13 cellular contexts compared by ENCODE assay signal in genomic region chr4:151700566-151701316, GRCh38.
"Had no signal": no experiment of that assay in that cellular context is flagged by ENCODE, and none has a peak within 500 bp of the region (broad histone marks: within the 10 kb centered on the region; RNA-seq: fewer than 3 reads in every experiment).

No MANE protein-coding gene starts in this region.

- H3K27me3 Mint-ChIP-seq: natural killer cell treated with Interleukin-12 subunit alpha and Interleukin-12 subunit beta and Interleukin-15 and Interleukin-18, amount 100 ng/mL, for 72 hours; progenitor cell of endocrine pancreas had no signal

- H3K4me3 ChIP-seq: cardiac muscle cell, colonic mucosa, esophagus squamous epithelium, tibial nerve had no signal

- H3K9me3 ChIP-seq: colonic mucosa, esophagus squamous epithelium, tibial nerve had no signal

- H3K4me1 ChIP-seq: colonic mucosa, esophagus squamous epithelium had no signal

- H3K4me3 Mint-ChIP-seq: natural killer cell treated with Interleukin-12 subunit alpha and Interleukin-12 subunit beta and Interleukin-15 and Interleukin-18, amount 100 ng/mL, for 72 hours had no signal

- H3K36me3 Mint-ChIP-seq: natural killer cell treated with Interleukin-12 subunit alpha and Interleukin-12 subunit beta and Interleukin-15 and Interleukin-18, amount 100 ng/mL, for 72 hours had no signal

- H3K27ac ChIP-seq: cardiac muscle cell, colonic mucosa, esophagus squamous epithelium had no signal

- DNase-seq: activated gamma-delta T cell, colonic mucosa, esophagus squamous epithelium, foreskin melanocyte, head of caudate nucleus, mammary epithelial cell, nucleus accumbens, right cardiac atrium, SHP77 treated with DMSO at 0.1 percent for 48 hours had no signal

- ATAC-seq: right cardiac atrium had no signal

- H3K27ac Mint-ChIP-seq: natural killer cell treated with Interleukin-12 subunit alpha and Interleukin-12 subunit beta and Interleukin-15 and Interleukin-18, amount 100 ng/mL, for 72 hours; progenitor cell of endocrine pancreas had no signal

- H3K27me3 ChIP-seq: cardiac muscle cell, colonic mucosa, esophagus squamous epithelium, tibial nerve had no signal

- H3K36me3 ChIP-seq: cardiac muscle cell, colonic mucosa had no signal

- H3K9me3 Mint-ChIP-seq: natural killer cell treated with Interleukin-12 subunit alpha and Interleukin-12 subunit beta and Interleukin-15 and Interleukin-18, amount 100 ng/mL, for 72 hours had no signal
